Comparison of ENCODE assay signal across 8 cellular contexts in genomic region chr15:76196286-76196948, GRCh38.
A peak's percentile ranks its signal among the peaks of the same experiment; 100 is the strongest.
DNase-seq lines count a peak whose midpoint lies in the region; ATAC-seq and TF ChIP-seq lines count a peak whose summit lies in the region.

No MANE protein-coding gene starts in this region.

- no peaks in the 10 kb centered on the region for H3K27me3 ChIP-seq in prostate gland (replicated peaks; ENCODE audit: insufficient read depth)

- in situ Hi-C loops in GM13976 (cut with MboI; ENCODE audit: low sequenced_read_pairs, unreplicated experiment) = loop anchor here (25.0 kb wide), 1 partner anchor 666 kb away; no protein-coding TSS in a partner anchor

- peak; percentile 94 for DNase-seq in AG08395 (ENCODE audit: low spot score)
- peak; percentile 78 for DNase-seq in HK-2 (ENCODE audit: unreplicated experiment)
- DNase-seq in T1000 (lab: John Stamatoyannopoulos, UW) = peak; percentile 59
- DNase-seq in fibroblast of villous mesenchyme (ENCODE audit: low read depth) = peak; percentile 98
- DNase-seq in prostate gland (ENCODE audit: low spot score) = peak; percentile 87
- no peak for DNase-seq in GM13976 (ENCODE audit: low spot score)

- TF ChIP-seq CTCF in fibroblast of villous mesenchyme (IDR thresholded peaks at IDR 0.05; ENCODE audit: insufficient read depth, low read depth, low read length) (no peak), prostate gland (IDR thresholded peaks at IDR 0.05) (peak in 1 of 4 experiments; percentile 14), GM13976 (IDR thresholded peaks at IDR 0.05; ENCODE audit: borderline replicate concordance, control extremely low read depth, extremely low read depth, insufficient read depth, missing control alignments) (no peak)

- peaks cover 6% of the 10 kb centered on the region for H3K4me1 ChIP-seq in prostate gland (replicated peaks)

- H3K4me3 ChIP-seq in fibroblast of villous mesenchyme (ENCODE audit: low read depth, low read length) = no peak overlapping the region
- no peak overlapping the region for H3K4me3 ChIP-seq in prostate gland

- no peak overlapping the region for H3K27ac ChIP-seq in prostate gland

- H3K9me3 ChIP-seq in prostate gland = no peaks in the 10 kb centered on the region

- ATAC-seq in HG03460 (IDR thresholded peaks at IDR 0.05; ENCODE audit: unreplicated experiment) = no peak
- no peak for ATAC-seq in GM21515 (IDR thresholded peaks at IDR 0.05; ENCODE audit: unreplicated experiment)

- WGBS in prostate gland = 18% methylated on average over 8 of the region's 8 CpGs

- no peak for TF ChIP-seq POLR2A in prostate gland (IDR thresholded peaks at IDR 0.05)

- intact Hi-C loops in prostate gland (cut with DNase I) = loop anchor here (10.0 kb wide), 1 partner anchor 118 kb away; the partner anchor contains the start of gene ETFA

- no peaks in the 10 kb centered on the region for H3K36me3 ChIP-seq in prostate gland
